Comparison of ENCODE assay signal across 1 cellular context in the genomic region with DNA sequence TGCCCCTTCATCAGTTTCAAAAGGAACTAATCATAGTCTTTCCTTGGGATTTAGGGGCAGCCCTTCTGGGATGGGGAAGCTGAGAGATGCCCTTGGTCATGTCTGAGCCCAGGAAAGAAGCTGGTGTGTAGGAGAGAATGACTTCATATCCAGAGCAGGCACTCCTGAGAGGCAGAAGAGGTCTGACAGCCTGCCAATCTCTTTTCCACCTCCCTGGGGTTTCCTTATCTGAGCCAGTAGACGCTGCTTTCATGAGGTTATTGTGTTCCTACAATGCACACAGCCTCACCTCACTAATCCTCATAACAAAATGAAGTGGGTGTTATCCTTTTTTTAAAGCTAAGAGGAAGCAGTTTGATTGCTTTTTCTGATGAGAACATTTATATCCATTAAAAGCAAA.
TF ChIP-seq lines count a peak whose summit lies in the region.

No MANE protein-coding gene starts in this region.

TF ChIP-seq in GM23338, 12 proteins besides CTCF, POLR2A, EP300 and RAD21 (continued from another document):
- TF ChIP-seq EZH2 (IDR thresholded peaks at IDR 0.05; ENCODE audit: low read depth, unreplicated experiment): no peak
- TF ChIP-seq, protein P1, sequence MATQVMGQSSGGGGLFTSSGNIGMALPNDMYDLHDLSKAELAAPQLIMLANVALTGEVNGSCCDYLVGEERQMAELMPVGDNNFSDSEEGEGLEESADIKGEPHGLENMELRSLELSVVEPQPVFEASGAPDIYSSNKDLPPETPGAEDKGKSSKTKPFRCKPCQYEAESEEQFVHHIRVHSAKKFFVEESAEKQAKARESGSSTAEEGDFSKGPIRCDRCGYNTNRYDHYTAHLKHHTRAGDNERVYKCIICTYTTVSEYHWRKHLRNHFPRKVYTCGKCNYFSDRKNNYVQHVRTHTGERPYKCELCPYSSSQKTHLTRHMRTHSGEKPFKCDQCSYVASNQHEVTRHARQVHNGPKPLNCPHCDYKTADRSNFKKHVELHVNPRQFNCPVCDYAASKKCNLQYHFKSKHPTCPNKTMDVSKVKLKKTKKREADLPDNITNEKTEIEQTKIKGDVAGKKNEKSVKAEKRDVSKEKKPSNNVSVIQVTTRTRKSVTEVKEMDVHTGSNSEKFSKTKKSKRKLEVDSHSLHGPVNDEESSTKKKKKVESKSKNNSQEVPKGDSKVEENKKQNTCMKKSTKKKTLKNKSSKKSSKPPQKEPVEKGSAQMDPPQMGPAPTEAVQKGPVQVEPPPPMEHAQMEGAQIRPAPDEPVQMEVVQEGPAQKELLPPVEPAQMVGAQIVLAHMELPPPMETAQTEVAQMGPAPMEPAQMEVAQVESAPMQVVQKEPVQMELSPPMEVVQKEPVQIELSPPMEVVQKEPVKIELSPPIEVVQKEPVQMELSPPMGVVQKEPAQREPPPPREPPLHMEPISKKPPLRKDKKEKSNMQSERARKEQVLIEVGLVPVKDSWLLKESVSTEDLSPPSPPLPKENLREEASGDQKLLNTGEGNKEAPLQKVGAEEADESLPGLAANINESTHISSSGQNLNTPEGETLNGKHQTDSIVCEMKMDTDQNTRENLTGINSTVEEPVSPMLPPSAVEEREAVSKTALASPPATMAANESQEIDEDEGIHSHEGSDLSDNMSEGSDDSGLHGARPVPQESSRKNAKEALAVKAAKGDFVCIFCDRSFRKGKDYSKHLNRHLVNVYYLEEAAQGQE (IDR thresholded peaks at IDR 0.05; ENCODE audit: unreplicated experiment): no peak
- TF ChIP-seq JUNB (IDR thresholded peaks at IDR 0.05; ENCODE audit: unreplicated experiment): no peak
- no peak for TF ChIP-seq CREB1 (CRISPR knock-in tag; IDR thresholded peaks at IDR 0.05; ENCODE audit: low read depth)
- TF ChIP-seq, protein P2, sequence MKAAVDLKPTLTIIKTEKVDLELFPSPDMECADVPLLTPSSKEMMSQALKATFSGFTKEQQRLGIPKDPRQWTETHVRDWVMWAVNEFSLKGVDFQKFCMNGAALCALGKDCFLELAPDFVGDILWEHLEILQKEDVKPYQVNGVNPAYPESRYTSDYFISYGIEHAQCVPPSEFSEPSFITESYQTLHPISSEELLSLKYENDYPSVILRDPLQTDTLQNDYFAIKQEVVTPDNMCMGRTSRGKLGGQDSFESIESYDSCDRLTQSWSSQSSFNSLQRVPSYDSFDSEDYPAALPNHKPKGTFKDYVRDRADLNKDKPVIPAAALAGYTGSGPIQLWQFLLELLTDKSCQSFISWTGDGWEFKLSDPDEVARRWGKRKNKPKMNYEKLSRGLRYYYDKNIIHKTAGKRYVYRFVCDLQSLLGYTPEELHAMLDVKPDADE (IDR thresholded peaks at IDR 0.05): no peak
- no peak for TF ChIP-seq STAT1 (IDR thresholded peaks at IDR 0.05; ENCODE audit: unreplicated experiment)
- no peak for TF ChIP-seq EZH2phosphoT487 (IDR thresholded peaks at IDR 0.05; ENCODE audit: unreplicated experiment)
- no peak for TF ChIP-seq ZNF462 (CRISPR knock-in tag; IDR thresholded peaks at IDR 0.05)
- no peak for TF ChIP-seq POLR2AphosphoS5 (IDR thresholded peaks at IDR 0.05; ENCODE audit: low read depth)
